ENCODE assay signal across 8 cellular contexts in genomic region chr1:184973308-184974085, GRCh38. TPM values are rescaled to one million over a fixed set of nuclear protein-coding genes. Genes with fewer than 3 reads are reported as not detected.
A peak's percentile ranks its signal among the peaks of the same experiment; 100 is the strongest.
DNase-seq lines count a peak whose midpoint lies in the region; ATAC-seq, FAIRE-seq and TF ChIP-seq lines count a peak whose summit lies in the region.

No MANE protein-coding gene starts in this region.

- peak overlapping the region; percentile 96 for H3K4me3 Mint-ChIP-seq in CD8-positive, alpha-beta T cell

- intact Hi-C loops in CD8-positive, alpha-beta T cell (cut with DNase I, micrococcal nuclease) = loop anchor here in 1 of 2 experiments (2.0 to 10.0 kb wide), 3 partner anchors 83 to 181 kb away; partner anchors contain the start of genes SWT1 and TRMT1L
- intact Hi-C loops in thyroid gland (cut with DNase I) = no loop called here

- no peak for TF ChIP-seq POLR2A in Peyer's patch (IDR thresholded peaks at IDR 0.05)
- no peak for TF ChIP-seq POLR2A in thyroid gland (IDR thresholded peaks at IDR 0.05)

- peak; percentile 48 for ATAC-seq in CD8-positive, alpha-beta T cell
- ATAC-seq in GM19397 (IDR thresholded peaks at IDR 0.05; ENCODE audit: unreplicated experiment) (peak; percentile 60), HG03520 (IDR thresholded peaks at IDR 0.05; ENCODE audit: unreplicated experiment) (peak; percentile 53)

- no peaks in the 10 kb centered on the region for H3K27me3 ChIP-seq in CD8-positive, alpha-beta T cell (ENCODE audit: insufficient read depth, low read length)
- H3K27me3 ChIP-seq in Peyer's patch = no peaks in the 10 kb centered on the region
- H3K27me3 ChIP-seq in osteoblast (ENCODE audit: insufficient read depth, low read length) = peaks cover 24% of the 10 kb centered on the region
- H3K27me3 ChIP-seq in thyroid gland = peaks cover 4% of the 10 kb centered on the region

- peaks cover 14% of the 10 kb centered on the region for H3K4me1 ChIP-seq in CD8-positive, alpha-beta T cell (ENCODE audit: insufficient read depth, low read length)
- H3K4me1 ChIP-seq in Peyer's patch = peaks cover 0 to 10% (median 2%) of the 10 kb centered on the region in 4 donors
- H3K4me1 ChIP-seq in osteoblast (ENCODE audit: insufficient read depth, low read length) = peaks cover 15% of the 10 kb centered on the region
- peaks cover 0 to 11% of the 10 kb centered on the region in 2 donors for H3K4me1 ChIP-seq in thyroid gland

- CTCF ChIA-PET in CD8-positive, alpha-beta T cell (lab: Charles Lee) = interaction anchor here (1.2 to 2.8 kb wide), 3 partner anchors 8 to 168 kb away, joined by 3 to 18 read pairs (median 4); no protein-coding TSS in a partner anchor

- peaks cover 51% of the 10 kb centered on the region for H3K4me1 Mint-ChIP-seq in CD8-positive, alpha-beta T cell (ENCODE audit: low read depth)

- POLR2A ChIA-PET in CD8-positive, alpha-beta T cell (lab: Charles Lee) = interaction anchor here (1.0 to 1.5 kb wide), 2 partner anchors 107 to 343 kb away, joined by 3 to 7 read pairs; partner anchors contain the start of gene IVNS1ABP

- H3K4me2 ChIP-seq in osteoblast (ENCODE audit: insufficient read depth, low read length) = peak overlapping the region; percentile 94

- peak overlapping the region; percentile 89 for H3K27ac Mint-ChIP-seq in CD8-positive, alpha-beta T cell

- no peak for TF ChIP-seq CTCF in CD8-positive, alpha-beta T cell (IDR thresholded peaks at IDR 0.05)
- TF ChIP-seq CTCF in Peyer's patch (IDR thresholded peaks at IDR 0.05) (no peak), osteoblast (IDR thresholded peaks at IDR 0.05; ENCODE audit: extremely low read depth, low read depth, low read length) (no peak), thyroid gland (IDR thresholded peaks at IDR 0.05) (no peak)

- peak overlapping the region; percentile 95 for H2AFZ ChIP-seq in osteoblast (ENCODE audit: low read length)

- no peaks in the 10 kb centered on the region for H3K36me3 ChIP-seq in CD8-positive, alpha-beta T cell (ENCODE audit: insufficient read depth, low read length)
- H3K36me3 ChIP-seq in Peyer's patch (no peaks in the 10 kb centered on the region), osteoblast (ENCODE audit: insufficient read depth, low read length) (no peaks in the 10 kb centered on the region), thyroid gland (no peaks in the 10 kb centered on the region)

- peak overlapping the region; percentile 52 for H3K27ac ChIP-seq in CD8-positive, alpha-beta T cell (ENCODE audit: low read depth, low read length)
- H3K27ac ChIP-seq in Peyer's patch = peak overlapping the region; percentile 47 to 81 (median 73)
- H3K27ac ChIP-seq in osteoblast (ENCODE audit: low read depth, low read length) = no peak overlapping the region
- H3K27ac ChIP-seq in thyroid gland = peak overlapping the region; percentile 24 to 27 (median 24)

- 8 to 9% methylated on average over 27 to 28 of the region's 42 CpGs for whole genome bisulfite sequencing in thyroid gland, 2 donors

- peaks cover 26% of the 10 kb centered on the region for H3K27me3 Mint-ChIP-seq in CD8-positive, alpha-beta T cell (ENCODE audit: low read depth)

- H3K36me3 Mint-ChIP-seq in CD8-positive, alpha-beta T cell = peaks cover 4% of the 10 kb centered on the region

- H3K4me3 ChIP-seq in CD8-positive, alpha-beta T cell (ENCODE audit: low read depth, low read length) = peak overlapping the region; percentile 65
- H3K4me3 ChIP-seq in Peyer's patch = peak overlapping the region; percentile 59 to 76 (median 64)
- H3K4me3 ChIP-seq in osteoblast (ENCODE audit: insufficient read depth, low read length) = peak overlapping the region; percentile 83
- H3K4me3 ChIP-seq in thyroid gland (replicated peaks in 1 of 3) = peak overlapping the region in 2 of 3 donors; percentile 30 to 51

- FAIRE-seq in frontal cortex (lab: Jason Lieb, UNC) = no peak

- no peaks in the 10 kb centered on the region for H3K9me3 Mint-ChIP-seq in CD8-positive, alpha-beta T cell

- no peaks in the 10 kb centered on the region for H3K79me2 ChIP-seq in osteoblast (ENCODE audit: insufficient read depth, low read length)

- no peaks in the 10 kb centered on the region for H3K9me3 ChIP-seq in CD8-positive, alpha-beta T cell (ENCODE audit: low read length)
- H3K9me3 ChIP-seq in Peyer's patch = no peaks in the 10 kb centered on the region
- no peaks in the 10 kb centered on the region for H3K9me3 ChIP-seq in osteoblast (ENCODE audit: low read depth, low read length)
- no peaks in the 10 kb centered on the region for H3K9me3 ChIP-seq in thyroid gland

- H4K20me1 ChIP-seq in osteoblast (ENCODE audit: insufficient read depth, low read length) = no peaks in the 10 kb centered on the region

- peak in 6 of 7 experiments; percentile 2 to 58 (median 34) for DNase-seq in CD8-positive, alpha-beta T cell
- DNase-seq in Peyer's patch = peak in 1 of 3 donors; percentile 17
- DNase-seq in activated T-helper 9 cell treated with anti-CD3 and anti-CD28 coated beads, Interleukin-2, amount 50 U/mL, for 16 hours (ENCODE audit: low read depth) = peak; percentile 60
- DNase-seq in frontal cortex (ENCODE audit: low spot score in 2 of 2) = peak; percentile 44 to 54
- peak; percentile 94 for DNase-seq in osteoblast (ENCODE audit: insufficient read length, low spot score, missing footprints)
- DNase-seq in thyroid gland = peak; percentile 23 to 27

RNA-seq across cellular contexts. Expression of gene NIBAN1, which starts 0.8 kb away (rescaled TPM):
- 10 to 100 TPM; 10.3 to 13.5 TPM for total RNA-seq in CD8-positive, alpha-beta T cell
- 10 to 100 TPM in 2 of 4 donors, 1 to 10 TPM in 2; 7.7 to 32.2 (median 9.5) TPM for total RNA-seq in Peyer's patch
- total RNA-seq in frontal cortex = 2.4 TPM
- 53.6 and 66.2 TPM in 2 replicates for total RNA-seq in osteoblast
- total RNA-seq in thyroid gland = 10 to 100 TPM in 2 of 4 donors, 1 to 10 TPM in 2; 6.9 to 13.2 (median 10.2) TPM
